Comparison of ENCODE assay signal across 14 cellular contexts in genomic region chr1:198883184-198883583, GRCh38.
DNase-seq lines count a peak whose midpoint lies in the region; ATAC-seq, FAIRE-seq and TF ChIP-seq lines count a peak whose summit lies in the region.
"Had no signal": no experiment of that assay in that cellular context is flagged by ENCODE, and none has a peak within 500 bp of the region (broad histone marks: within the 10 kb centered on the region; RNA-seq: fewer than 3 reads in every experiment).

No MANE protein-coding gene starts in this region.

- TF ChIP-seq POLR2A in H54 (IDR thresholded peaks at IDR 0.05; ENCODE audit: low read depth, low read length): no peak

- no peak overlapping the region for H3K9ac ChIP-seq in astrocyte (ENCODE audit: low read length)

- H3K4me3 Mint-ChIP-seq in astrocyte (ENCODE audit: unreplicated experiment) (no peak overlapping the region), osteocyte (ENCODE audit: unreplicated experiment) (no peak overlapping the region)
- H3K4me3 Mint-ChIP-seq in stimulated activated naive CD8-positive, alpha-beta T cell treated with anti-CD3 and anti-CD28 coated beads, Interleukin-15, amount 100 ng/mL, for 72 hours: no peak overlapping the region
- H3K4me3 Mint-ChIP-seq: CD8-positive, alpha-beta memory T cell; IgD-negative memory B cell had no signal

- H3K27ac Mint-ChIP-seq in activated naive CD4-positive, alpha-beta T cell treated with anti-CD3 and anti-CD28 coated beads, Interleukin-2, amount 50 U/mL, for 72 hours: no peak overlapping the region
- H3K27ac Mint-ChIP-seq in astrocyte (ENCODE audit: unreplicated experiment) (no peak overlapping the region), osteocyte (ENCODE audit: unreplicated experiment) (no peak overlapping the region)
- H3K27ac Mint-ChIP-seq in stimulated activated naive CD8-positive, alpha-beta T cell treated with anti-CD3 and anti-CD28 coated beads, Interleukin-15, amount 100 ng/mL, for 72 hours: peak overlapping the region in 1 of 2 donors; percentile 43
- H3K27ac Mint-ChIP-seq: CD8-positive, alpha-beta memory T cell; IgD-negative memory B cell had no signal

- H3K4me1 Mint-ChIP-seq in astrocyte (ENCODE audit: low read depth, unreplicated experiment) (peaks cover 49% of the 10 kb centered on the region), osteocyte (ENCODE audit: unreplicated experiment) (peaks cover 68% of the 10 kb centered on the region)
- peaks cover 33% of the 10 kb centered on the region for H3K4me1 Mint-ChIP-seq in stimulated activated naive CD8-positive, alpha-beta T cell treated with anti-CD3 and anti-CD28 coated beads, Interleukin-15, amount 100 ng/mL, for 72 hours
- H3K4me1 Mint-ChIP-seq: IgD-negative memory B cell had no signal

- FAIRE-seq in H54 (lab: Jason Lieb, UNC) (peak; percentile 36), astrocyte (lab: Jason Lieb, UNC) (peak; percentile 9)

- peaks cover 0 to 10% of the 10 kb centered on the region in 2 donors for H3K9me3 Mint-ChIP-seq in activated naive CD4-positive, alpha-beta T cell treated with anti-CD3 and anti-CD28 coated beads, Interleukin-2, amount 50 U/mL, for 72 hours
- H3K9me3 Mint-ChIP-seq in astrocyte (ENCODE audit: unreplicated experiment): peaks cover 1% of the 10 kb centered on the region
- peaks cover 8 to 11% of the 10 kb centered on the region in 2 donors for H3K9me3 Mint-ChIP-seq in stimulated activated naive CD8-positive, alpha-beta T cell treated with anti-CD3 and anti-CD28 coated beads, Interleukin-15, amount 100 ng/mL, for 72 hours
- H3K9me3 Mint-ChIP-seq in osteocyte (ENCODE audit: unreplicated experiment): no peaks in the 10 kb centered on the region

- no peaks in the 10 kb centered on the region for H3K27me3 ChIP-seq in astrocyte (ENCODE audit: insufficient read depth, low read length)
- H3K27me3 ChIP-seq: SJSA1 had no signal

- no peak overlapping the region for H3K4me2 ChIP-seq in astrocyte (ENCODE audit: low read length)

- no peak overlapping the region for H3K4me3 ChIP-seq in astrocyte (ENCODE audit: insufficient read depth, low read depth, low read length)
- H3K4me3 ChIP-seq: HAP-1, SJSA1 had no signal

- peaks cover 61% of the 10 kb centered on the region for H4K20me1 ChIP-seq in astrocyte (ENCODE audit: insufficient read depth, low read length)

- peaks cover 88% of the 10 kb centered on the region for H3K79me2 ChIP-seq in astrocyte (ENCODE audit: insufficient read depth, low read length)

- peaks cover 27% of the 10 kb centered on the region for H3K4me1 ChIP-seq in astrocyte (ENCODE audit: insufficient read depth, low read length)
- H3K4me1 ChIP-seq: HAP-1 had no signal

- no peak overlapping the region for H2AFZ ChIP-seq in astrocyte (ENCODE audit: low read depth, low read length)

- no peaks in the 10 kb centered on the region for H3K9me3 ChIP-seq in astrocyte (ENCODE audit: insufficient read depth, low read depth, low read length)
- H3K9me3 ChIP-seq: HAP-1, SJSA1 had no signal

- no peak for DNase-seq in activated naive CD4-positive, alpha-beta T cell treated with anti-CD3 and anti-CD28 coated beads, Interleukin-2, amount 50 U/mL, for 72 hours (ENCODE audit: low spot score in 2 of 2)
- DNase-seq in activated naive CD4-positive, alpha-beta T cell treated with anti-CD3 and anti-CD28 coated beads, Interleukin-2, amount 50 U/mL, for 16 hours: no peak
- DNase-seq in H54 (ENCODE audit: insufficient read length, low spot score) (no peak), astrocyte (ENCODE audit: low read depth) (no peak), osteocyte (ENCODE audit: extremely low spot score, unreplicated experiment) (no peak)
- no peak for DNase-seq in stimulated activated naive CD8-positive, alpha-beta T cell treated with anti-CD3 and anti-CD28 coated beads, Interleukin-15, amount 100 ng/mL, for 72 hours
- DNase-seq: CD8-positive, alpha-beta memory T cell; DMS 273 treated with DMSO at 0.1 percent for 48 hours; NCI-H1048; NCI-H2107 had no signal

- peak; percentile 61 to 67 for ATAC-seq in activated naive CD4-positive, alpha-beta T cell treated with anti-CD3 and anti-CD28 coated beads, Interleukin-2, amount 50 U/mL, for 72 hours
- ATAC-seq in stimulated activated naive CD8-positive, alpha-beta T cell treated with anti-CD3 and anti-CD28 coated beads, Interleukin-15, amount 100 ng/mL, for 72 hours: peak; percentile 73
- ATAC-seq in HG03025 (IDR thresholded peaks at IDR 0.05; ENCODE audit: low FRiP score, unreplicated experiment): no peak

- peaks cover 10 to 21% of the 10 kb centered on the region in 2 donors for H3K36me3 Mint-ChIP-seq in activated naive CD4-positive, alpha-beta T cell treated with anti-CD3 and anti-CD28 coated beads, Interleukin-2, amount 50 U/mL, for 72 hours
- H3K36me3 Mint-ChIP-seq in astrocyte (ENCODE audit: low read depth, unreplicated experiment) (peaks cover 11% of the 10 kb centered on the region), osteocyte (ENCODE audit: unreplicated experiment) (peaks cover 34% of the 10 kb centered on the region)
- H3K36me3 Mint-ChIP-seq: IgD-negative memory B cell had no signal

- no peak overlapping the region for H3K27ac ChIP-seq in astrocyte (ENCODE audit: low read depth, low read length)
- H3K27ac ChIP-seq: SJSA1 had no signal

- no peaks in the 10 kb centered on the region for H3K27me3 Mint-ChIP-seq in astrocyte (ENCODE audit: low read depth, unreplicated experiment)
- no peaks in the 10 kb centered on the region for H3K27me3 Mint-ChIP-seq in stimulated activated naive CD8-positive, alpha-beta T cell treated with anti-CD3 and anti-CD28 coated beads, Interleukin-15, amount 100 ng/mL, for 72 hours
- H3K27me3 Mint-ChIP-seq in osteocyte (ENCODE audit: unreplicated experiment): no peaks in the 10 kb centered on the region
- H3K27me3 Mint-ChIP-seq: IgD-negative memory B cell had no signal

- peaks cover 10% of the 10 kb centered on the region for H3K36me3 ChIP-seq in astrocyte (ENCODE audit: insufficient read depth, low read length)

- TF ChIP-seq CTCF in astrocyte (IDR thresholded peaks at IDR 0.05; ENCODE audit: insufficient read depth, low read depth, low read length) (no peak), osteocyte (IDR thresholded peaks at IDR 0.05) (no peak)
